In the genomic region with DNA sequence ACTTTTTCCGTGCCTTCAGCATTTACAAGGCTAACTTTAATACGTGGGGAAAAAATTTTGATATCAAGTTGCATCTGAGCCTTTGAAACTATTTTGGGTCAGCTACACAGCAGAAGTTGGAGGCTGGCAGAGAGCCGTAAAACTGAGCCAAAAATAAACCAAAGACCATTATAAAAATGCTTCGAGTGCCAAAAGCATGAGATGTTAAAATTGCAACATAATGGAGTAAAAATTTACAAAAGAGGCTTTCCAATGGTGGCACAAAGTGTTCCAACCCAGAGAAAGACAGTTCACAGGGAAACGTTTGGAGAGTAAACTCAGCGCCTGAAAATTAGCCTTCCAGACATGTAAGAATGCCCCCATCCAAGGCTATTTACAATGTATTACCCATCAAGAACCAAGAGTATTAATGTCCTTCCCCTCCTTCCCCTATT, we compare ENCODE assay signal across 10 cellular contexts.
A peak's percentile ranks its signal among the peaks of the same experiment; 100 is the strongest.
DNase-seq lines count a peak whose midpoint lies in the region; ATAC-seq and TF ChIP-seq lines count a peak whose summit lies in the region.
"Had no signal": no experiment of that assay in that cellular context is flagged by ENCODE, and none has a peak within 500 bp of the region (broad histone marks: within the 10 kb centered on the region; RNA-seq: fewer than 3 reads in every experiment).

No MANE protein-coding gene starts in this region.

- H3K4me1 ChIP-seq in RWPE2 (ENCODE audit: insufficient read depth, poor library complexity, severe bottlenecking) (peaks cover 13% of the 10 kb centered on the region), spleen (no peaks in the 10 kb centered on the region)

- ATAC-seq in RWPE2 (ENCODE audit: low read depth): peak; percentile 70
- ATAC-seq in sciatic nerve: peak; percentile 81
- ATAC-seq in HG03159 (IDR thresholded peaks at IDR 0.05; ENCODE audit: unreplicated experiment): no peak
- no peak for ATAC-seq in HG02759 (IDR thresholded peaks at IDR 0.05; ENCODE audit: unreplicated experiment)

- peak overlapping the region; percentile 56 for H3K27ac ChIP-seq in RWPE2 (ENCODE audit: poor library complexity, severe bottlenecking)
- no peak overlapping the region for H3K27ac ChIP-seq in spleen

- no peaks in the 10 kb centered on the region for H3K36me3 ChIP-seq in RWPE2 (ENCODE audit: low read depth)
- H3K36me3 ChIP-seq in spleen: no peaks in the 10 kb centered on the region

- TF ChIP-seq POLR2A in spleen (IDR thresholded peaks at IDR 0.05): no peak

- no peak overlapping the region for H3K4me3 ChIP-seq in AG10803 (ENCODE audit: low read length)
- H3K4me3 ChIP-seq in RWPE2 (ENCODE audit: severe bottlenecking): no peak overlapping the region
- H3K4me3 ChIP-seq in fibroblast of the aortic adventitia (ENCODE audit: low read depth, low read length): no peak overlapping the region
- H3K4me3 ChIP-seq in spleen: no peak overlapping the region

- H3K27me3 ChIP-seq in RWPE2 (ENCODE audit: insufficient read depth, poor library complexity, severe bottlenecking): no peaks in the 10 kb centered on the region
- no peaks in the 10 kb centered on the region for H3K27me3 ChIP-seq in spleen (replicated peaks in 1 of 7)

- intact Hi-C loops in sciatic nerve (cut with DNase I) (no loop called here), spleen (cut with DNase I; ENCODE audit: low total_unique reads) (no loop called here)

- DNase-seq in AG10803 (ENCODE audit: low read depth) (peak; percentile 76), RWPE2 (ENCODE audit: low spot score) (no peak), fibroblast of the aortic adventitia (ENCODE audit: low read depth) (peak; percentile 91), sciatic nerve (ENCODE audit: low spot score) (no peak), activated gamma-delta T cell (lab: John Stamatoyannopoulos, UW) (no peak), spleen (no peak)
- DNase-seq: NCI-H2029, T-helper 2 cell had no signal

- no peaks in the 10 kb centered on the region for H3K9me3 ChIP-seq in RWPE2 (ENCODE audit: severe bottlenecking)
- no peaks in the 10 kb centered on the region for H3K9me3 ChIP-seq in spleen

- no peak for TF ChIP-seq CTCF in AG10803 (conservative IDR thresholded peaks at IDR 0.05; ENCODE audit: low read length)
- TF ChIP-seq CTCF in RWPE2 (IDR thresholded peaks at IDR 0.05; ENCODE audit: poor library complexity, severe bottlenecking): no peak
- no peak for TF ChIP-seq CTCF in fibroblast of the aortic adventitia (IDR thresholded peaks at IDR 0.05; ENCODE audit: insufficient read depth, low read length)
- TF ChIP-seq CTCF in spleen (IDR thresholded peaks at IDR 0.05 in 8 of 11, conservative IDR thresholded peaks at IDR 0.05 in 3 of 11): no peak

- WGBS in spleen, 5 donors: 60 to 78% (median 73%) methylated on average over 6 of the region's 6 CpGs

Comparison
In these comparisons a context has a peak if more than half of its experiments do, and no peak if none do; other contexts are left out.
1. DNase-seq: peak in AG10803 (single experiment) and fibroblast of the aortic adventitia (single experiment); none in RWPE2 (single experiment), sciatic nerve (single experiment), activated gamma-delta T cell (single experiment) and spleen (single experiment).
2. ATAC-seq: peak in RWPE2 (single experiment) and sciatic nerve (single experiment); none in HG03159 (single experiment) and HG02759 (single experiment).